ENCODE assay signal across 13 cellular contexts in genomic region chr2:96108578-96109561, GRCh38. TPM values are rescaled to one million over a fixed set of nuclear protein-coding genes. Genes with fewer than 3 reads are reported as not detected.
DNase-seq lines count a peak whose midpoint lies in the region; TF ChIP-seq lines count a peak whose summit lies in the region.
"Had no signal": no experiment of that assay in that cellular context is flagged by ENCODE, and none has a peak within 500 bp of the region (broad histone marks: within the 10 kb centered on the region; RNA-seq: fewer than 3 reads in every experiment).

No MANE protein-coding gene starts in this region.

- peaks cover 34% of the 10 kb centered on the region for H3K27me3 Mint-ChIP-seq in HFFc6 (ENCODE audit: insufficient read depth)

- H3K4me1 Mint-ChIP-seq in HFFc6 (ENCODE audit: low read depth): peaks cover 4% of the 10 kb centered on the region; the same call in 1 of the 2 replicates

- H3K36me3 Mint-ChIP-seq in HFFc6 (ENCODE audit: low read depth): peaks cover 10% of the 10 kb centered on the region; the same call in 1 of the 2 replicates

- 56% methylated on average over 19 of the region's 19 CpGs for WGBS in HUES64

- POLR2A ChIA-PET in GM10248 (lab: Yijun Ruan, JAX): no interaction called here

- no peak overlapping the region for H3K27ac Mint-ChIP-seq in HFFc6
- H3K27ac Mint-ChIP-seq: activated T-helper 2 cell treated with anti-CD3 and anti-CD28 coated beads, Interferon-gamma antibody, Interleukin-2, Interleukin-4, amounts not matched to agents 10 μg/mL and 5 μg/mL and 100 μg/mL, durations not matched to agents 14 hours and 24 hours and 36 hours had no signal

- H3K9ac ChIP-seq in HUES64 (ENCODE audit: low read depth, low read length): no peak overlapping the region; the same call in 1 of the 2 replicates

- peak overlapping the region; percentile 36; the same call in 1 of the 2 replicates for H3K27ac ChIP-seq in HUES64 (ENCODE audit: low read depth, low read length)

- DNase-seq in 8988T (peak; percentile 21), fibroblast of the aortic adventitia (ENCODE audit: low read depth) (peak; percentile 17), mesenteric fat pad (ENCODE audit: low spot score) (peak; percentile 88), BE2C (no peak), GM10248 (ENCODE audit: extremely low spot score) (no peak), activated T-cell treated with anti-CD3 and anti-CD28 coated beads for 4 hours (no peak), HFFc6 (no peak)
- DNase-seq: NCI-H226; stimulated activated naive CD8-positive, alpha-beta T cell treated with anti-CD3 and anti-CD28 coated beads, Interleukin-15, Interleukin-2, amounts not matched to agents 100 U/mL and 50 U/mL, for 24 hours had no signal

- H3K27me3 ChIP-seq in HUES64 (ENCODE audit: insufficient read depth, low read length) (no peaks in the 10 kb centered on the region), BE2C (no peaks in the 10 kb centered on the region)

- peaks cover 19% of the 10 kb centered on the region for H3K9me3 Mint-ChIP-seq in HFFc6

- H3K4me1 ChIP-seq in HUES64 (ENCODE audit: insufficient read depth, low read length) (peaks cover 23% of the 10 kb centered on the region), BE2C (no peaks in the 10 kb centered on the region)

- no peak overlapping the region for H3K4me3 Mint-ChIP-seq in HFFc6

- H3K36me3 ChIP-seq in HUES64 (ENCODE audit: insufficient read depth, low read length): no peaks in the 10 kb centered on the region
- H3K36me3 ChIP-seq in BE2C: no peaks in the 10 kb centered on the region

- TF ChIP-seq CTCF in fibroblast of the aortic adventitia (IDR thresholded peaks at IDR 0.05; ENCODE audit: insufficient read depth, low read length) (no peak), BE2C (IDR thresholded peaks at IDR 0.05; ENCODE audit: low read depth, low read length) (no peak), GM10248 (IDR thresholded peaks at IDR 0.05; ENCODE audit: control extremely low read depth, extremely low read depth, low read depth, missing control alignments) (no peak), HFFc6 (IDR thresholded peaks at IDR 0.05) (no peak)

- CTCF ChIA-PET in GM10248 (lab: Yijun Ruan, JAX): interaction anchor here (0.8 to 3.8 kb wide), 6 partner anchors 8 to 116 kb away, joined by 3 to 21 read pairs (median 4); partner anchors contain the start of genes ADRA2B, ANKRD36C and ASTL

- no peak overlapping the region for H3K4me3 ChIP-seq in HUES64 (ENCODE audit: low read length)
- H3K4me3 ChIP-seq in fibroblast of the aortic adventitia (ENCODE audit: low read depth, low read length): no peak overlapping the region
- H3K4me3 ChIP-seq in BE2C (ENCODE audit: low read depth, low read length): no peak overlapping the region
- H3K4me3 ChIP-seq: coronary artery had no signal

- H3K9me3 ChIP-seq in HUES64 (ENCODE audit: insufficient read depth, low read depth, low read length): 0 out of 2 replicates have a peak, but pooled peaks cover 2% of the 10 kb centered on the region
- no peaks in the 10 kb centered on the region for H3K9me3 ChIP-seq in BE2C

RNA-seq across cellular contexts. Expression of gene ADRA2B, which starts 7.5 kb away (rescaled TPM):
- polyA plus RNA-seq in HUES64 (2013, experiment 1 of 2): 1.5 TPM
- 2.5 TPM for polyA plus RNA-seq in HUES64 (2013, experiment 2 of 2)
- total RNA-seq in fibroblast of the aortic adventitia (ENCODE audit: low replicate concordance) (under 0.01 TPM in 1 of 2 replicates, not detected in the other), mesenteric fat pad (1.2 TPM)
- not detected for polyA plus RNA-seq in BE2C (2012; ENCODE audit: insufficient read depth, insufficient read length, low read depth)
- total RNA-seq in HFFc6 (2021; fragmentation: NEBNext Ultra II Directional; extraction: Animal tissue kit (Norgen Biotek cat#: 25700)): not detected

RNA-seq across cellular contexts. Expression of gene ASTL, which starts 29.4 kb away (rescaled TPM):
- polyA plus RNA-seq in HUES64 (2013, experiment 1 of 2): not detected
- polyA plus RNA-seq in HUES64 (2013, experiment 2 of 2): not detected
- total RNA-seq in fibroblast of the aortic adventitia (ENCODE audit: low replicate concordance) (not detected in 2 replicates), mesenteric fat pad (not detected)
- not detected for polyA plus RNA-seq in BE2C (2012; ENCODE audit: insufficient read depth, insufficient read length, low read depth)
- total RNA-seq in HFFc6 (2021; fragmentation: NEBNext Ultra II Directional; extraction: Animal tissue kit (Norgen Biotek cat#: 25700)): under 1 TPM in 3 of 6 experiments, not detected in 3; 0.25 to 0.39 (median 0.31) TPM
- total RNA-seq: frontal cortex had no signal

RNA-seq across cellular contexts. Expression of gene DUSP2, which starts 36.4 kb away (rescaled TPM):
- 3.9 TPM for polyA plus RNA-seq in HUES64 (2013, experiment 1 of 2)
- polyA plus RNA-seq in HUES64 (2013, experiment 2 of 2): 2.8 TPM
- total RNA-seq in fibroblast of the aortic adventitia (ENCODE audit: low replicate concordance) (0.36 and 1.4 TPM in 2 replicates), mesenteric fat pad (6.1 TPM)
- not detected for polyA plus RNA-seq in BE2C (2012; ENCODE audit: insufficient read depth, insufficient read length, low read depth)
- total RNA-seq in HFFc6 (2021; fragmentation: NEBNext Ultra II Directional; extraction: Animal tissue kit (Norgen Biotek cat#: 25700)): 10 to 100 TPM; 10.1 to 17.9 (median 11.5) TPM

Comparison
In these comparisons a context has a peak if more than half of its experiments do, and no peak if none do; other contexts are left out.
1. DNase-seq: peak in 8988T (single experiment), fibroblast of the aortic adventitia (single experiment) and mesenteric fat pad (single experiment); none in BE2C (single experiment), GM10248 (single experiment), activated T-cell treated with anti-CD3 and anti-CD28 coated beads for 4 hours (single experiment) and HFFc6 (single experiment).